25 cellular contexts compared by ENCODE assay signal in the genomic region with DNA sequence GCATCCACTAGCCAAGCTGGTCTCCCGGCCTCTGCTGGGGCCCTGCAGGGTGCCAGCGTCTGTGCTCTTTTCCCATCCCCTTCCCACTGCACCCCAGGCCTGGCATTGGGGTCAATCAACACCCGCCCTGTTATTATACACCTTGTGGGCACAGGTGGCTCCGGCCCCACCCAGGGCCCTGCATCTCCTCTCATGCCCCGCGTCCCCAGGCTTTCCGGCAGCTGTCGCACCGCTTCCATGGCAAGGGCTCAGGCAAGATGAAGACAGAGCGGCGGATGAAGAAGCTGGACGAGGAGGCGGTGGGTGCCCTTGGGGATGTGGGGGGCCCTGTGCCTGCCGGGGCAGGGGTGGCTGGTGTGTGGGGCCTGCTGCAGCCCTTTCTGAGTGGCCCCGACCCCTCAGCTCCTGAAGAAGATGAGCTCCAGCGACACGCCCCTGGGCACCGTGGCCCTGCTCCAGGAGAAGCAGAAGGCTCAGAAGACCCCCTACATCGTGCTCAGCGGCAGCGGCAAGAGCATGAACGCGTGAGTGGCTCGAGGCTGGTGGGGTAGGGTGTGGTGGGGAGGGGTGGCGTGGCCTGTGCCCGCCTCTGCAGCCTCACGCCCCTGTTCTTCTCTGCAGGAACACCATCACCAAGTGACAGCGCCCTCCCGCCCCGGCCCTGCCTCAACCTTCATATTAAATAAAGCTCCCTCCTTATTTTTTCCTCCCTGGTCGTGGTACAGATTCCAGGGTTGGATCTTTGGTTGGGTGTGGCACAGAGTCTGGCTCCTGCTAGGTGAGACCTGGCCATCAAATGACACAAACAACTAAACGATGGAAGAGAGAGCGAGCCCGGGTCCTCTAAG. TPM values are rescaled to one million over a fixed set of nuclear protein-coding genes. Genes with fewer than 3 reads are reported as not detected.
"Had no signal": no experiment of that assay in that cellular context is flagged by ENCODE, and none has a peak within 500 bp of the region (broad histone marks: within the 10 kb centered on the region; RNA-seq: fewer than 3 reads in every experiment).

No MANE protein-coding gene starts in this region.

- H3K4me3 Mint-ChIP-seq: endodermal cell, nephron had no signal

- H3K4me3 ChIP-seq: heart left ventricle, lung, sigmoid colon, skin epidermis, stomach, thoracic aorta, transverse colon had no signal

- H3K27me3 Mint-ChIP-seq: naive B cell had no signal

- H3K4me1 ChIP-seq: heart left ventricle, sigmoid colon, stomach, transverse colon had no signal

- H3K27ac ChIP-seq: heart left ventricle, sigmoid colon, skin epidermis, stomach, thoracic aorta, transverse colon had no signal

- H3K27me3 ChIP-seq: heart left ventricle, sigmoid colon, stomach, transverse colon had no signal

- ATAC-seq: esophagus mucosa, left ventricle myocardium superior had no signal

- H3K4me1 Mint-ChIP-seq: nephron had no signal

- DNase-seq: dermis blood vessel endothelial cell; effector CD4-positive, alpha-beta T cell; endodermal cell; heart left ventricle; hippocampal formation; left colon; left ventricle myocardium superior; mesendoderm; naive B cell; sigmoid colon; stimulated activated CD4-positive, alpha-beta T cell treated with anti-CD3 and anti-CD28 coated beads, Interleukin-2, amount 100 ng/mL, for 24 hours; stimulated activated CD4-positive, alpha-beta T cell treated with anti-CD3 and anti-CD28 coated beads, Interleukin-4, amount 100 ng/mL, for 4 hours; stimulated activated naive CD4-positive, alpha-beta T cell; stomach; transverse colon had no signal

- H3K27ac Mint-ChIP-seq: endodermal cell, nephron had no signal

- H3K9me3 ChIP-seq: heart left ventricle, sigmoid colon, stomach, thoracic aorta, transverse colon had no signal

- H3K9me3 Mint-ChIP-seq: endodermal cell, naive B cell, nephron had no signal

RNA-seq across cellular contexts. Expression of a gene that starts 33.2 kb away (rescaled TPM):
- total RNA-seq: frontal cortex, left colon, left ventricle myocardium superior, osteocyte, sigmoid colon, transverse colon had no signal

RNA-seq across cellular contexts. Expression of a gene that starts 33.3 kb away (rescaled TPM):
- total RNA-seq: dermis blood vessel endothelial cell, esophagus mucosa, frontal cortex, glomerular endothelial cell, kidney epithelial cell, left colon, left ventricle myocardium superior, osteocyte, pulmonary artery endothelial cell, stomach, thoracic aorta, transverse colon had no signal
